Comparison of ENCODE assay signal across 33 cellular contexts in the genomic region with DNA sequence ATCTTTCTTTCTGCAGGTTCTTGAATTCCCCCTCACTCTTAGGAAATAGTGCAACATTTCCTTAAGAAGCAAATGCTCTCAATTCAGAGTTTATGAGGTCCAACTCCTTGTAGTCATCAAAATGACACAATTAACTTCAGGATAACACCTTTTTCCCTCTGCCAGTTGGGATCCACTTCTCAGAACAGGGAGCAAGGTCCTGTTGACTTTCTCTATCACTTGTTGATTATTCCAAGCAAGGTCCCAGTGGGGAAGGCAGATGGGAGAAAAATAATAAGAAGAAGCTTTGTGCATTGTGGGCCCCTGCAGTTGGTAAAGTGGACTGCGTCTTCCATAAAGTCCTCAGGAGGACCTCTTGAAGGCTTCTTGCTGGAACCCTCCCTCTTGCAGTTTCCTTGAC.
"Had no signal": no experiment of that assay in that cellular context is flagged by ENCODE, and none has a peak within 500 bp of the region (broad histone marks: within the 10 kb centered on the region; RNA-seq: fewer than 3 reads in every experiment).

No MANE protein-coding gene starts in this region.

- DNase-seq: naive thymus-derived CD8-positive, alpha-beta T cell; nephron progenitor cell; nucleus accumbens; ovary; posterior cingulate gyrus; psoas muscle; right cardiac atrium; spleen; stimulated activated CD4-positive, alpha-beta T cell treated with anti-CD3 and anti-CD28 coated beads, Interleukin-12 subunit alpha, Interleukin-12 subunit beta, amount 100 ng/mL, for 4 hours; stimulated activated CD4-positive, alpha-beta T cell treated with anti-CD3 and anti-CD28 coated beads, Interleukin-1b, Interleukin-23, amount 100 ng/mL, for 48 hours; stimulated activated CD4-positive, alpha-beta T cell treated with anti-CD3 and anti-CD28 coated beads, Interleukin-4, amount 100 ng/mL, for 1 hour; stimulated activated CD4-positive, alpha-beta T cell treated with anti-CD3 and anti-CD28 coated beads, Interleukin-4, amount 100 ng/mL, for 4 hours; stimulated activated CD8-positive, alpha-beta memory T cell treated with anti-CD3 and anti-CD28 coated beads, Interleukin-4, amount 100 ng/mL, for 48 hours; stimulated activated naive CD4-positive, alpha-beta T cell; stimulated activated naive CD8-positive, alpha-beta T cell treated with anti-CD3 and anti-CD28 coated beads, Interleukin-15, amount 100 ng/mL, for 72 hours; stimulated activated naive CD8-positive, alpha-beta T cell treated with anti-CD3 and anti-CD28 coated beads, Interleukin-15, Interleukin-2, amounts not matched to agents 100 U/mL and 50 U/mL, for 24 hours; substantia nigra; testis; tibial artery; transverse colon; upper lobe of right lung; uterus had no signal

- H3K27ac Mint-ChIP-seq: naive thymus-derived CD8-positive, alpha-beta T cell; natural killer cell treated with Interleukin-12 subunit alpha and Interleukin-12 subunit beta and Interleukin-15 and Interleukin-18, amount 100 ng/mL, for 72 hours; progenitor cell of endocrine pancreas; stimulated activated memory B cell treated with anti-CD40 and anti-IgM and Interleukin-4, amounts not matched to agents 10 μg/mL and 1 μg/mL and 100 μg/mL, for 72 hours; stimulated activated naive CD8-positive, alpha-beta T cell treated with anti-CD3 and anti-CD28 coated beads, Interleukin-15, amount 100 ng/mL, for 72 hours; type B pancreatic cell had no signal

- H3K4me1 ChIP-seq: parathyroid adenoma, psoas muscle, spleen, suprapubic skin, testis, tibial artery, transverse colon, upper lobe of right lung, uterus had no signal

- H2AFZ ChIP-seq: parathyroid adenoma had no signal

- H3K9me3 ChIP-seq: neutrophil, ovary, psoas muscle, suprapubic skin, testis, transverse colon, upper lobe of right lung, uterus had no signal

- H3K9me3 Mint-ChIP-seq: type B pancreatic cell had no signal

- H3K4me1 Mint-ChIP-seq: naive thymus-derived CD8-positive, alpha-beta T cell; neural crest cell; stimulated activated memory B cell treated with anti-CD40 and anti-IgM and Interleukin-4, amounts not matched to agents 10 μg/mL and 1 μg/mL and 100 μg/mL, for 72 hours; stimulated activated naive CD8-positive, alpha-beta T cell treated with anti-CD3 and anti-CD28 coated beads, Interleukin-15, amount 100 ng/mL, for 72 hours had no signal

- H3K27me3 Mint-ChIP-seq: naive thymus-derived CD8-positive, alpha-beta T cell; progenitor cell of endocrine pancreas; stimulated activated memory B cell treated with anti-CD40 and anti-IgM and Interleukin-4, amounts not matched to agents 10 μg/mL and 1 μg/mL and 100 μg/mL, for 72 hours; stimulated activated naive CD8-positive, alpha-beta T cell treated with anti-CD3 and anti-CD28 coated beads, Interleukin-15, amount 100 ng/mL, for 72 hours; type B pancreatic cell had no signal

- H3K4me3 Mint-ChIP-seq: naive thymus-derived CD8-positive, alpha-beta T cell; natural killer cell treated with Interleukin-12 subunit alpha and Interleukin-12 subunit beta and Interleukin-15 and Interleukin-18, amount 100 ng/mL, for 72 hours; nephron progenitor cell; neural crest cell; stimulated activated memory B cell treated with anti-CD40 and anti-IgM and Interleukin-4, amounts not matched to agents 10 μg/mL and 1 μg/mL and 100 μg/mL, for 72 hours; stimulated activated naive CD8-positive, alpha-beta T cell treated with anti-CD3 and anti-CD28 coated beads, Interleukin-15, amount 100 ng/mL, for 72 hours; type B pancreatic cell had no signal

- H3K36me3 ChIP-seq: neutrophil, ovary, spleen, suprapubic skin, tibial artery, transverse colon, upper lobe of right lung, uterus had no signal

- H3K4me2 ChIP-seq: smooth muscle cell had no signal

- H3K27ac ChIP-seq: neutrophil, ovary, parathyroid adenoma, psoas muscle, skin epidermis, spleen, suprapubic skin, testis, tibial artery, transverse colon, upper lobe of right lung, uterus had no signal

- H3K79me2 ChIP-seq: parathyroid adenoma had no signal

- H3K4me3 ChIP-seq: ovary, psoas muscle, skin epidermis, smooth muscle cell, spleen, suprapubic skin, testis, tibial artery, transverse colon, upper lobe of right lung, uterus had no signal

- H3K36me3 Mint-ChIP-seq: natural killer cell treated with Interleukin-12 subunit alpha and Interleukin-12 subunit beta and Interleukin-15 and Interleukin-18, amount 100 ng/mL, for 72 hours; stimulated activated memory B cell treated with anti-CD40 and anti-IgM and Interleukin-4, amounts not matched to agents 10 μg/mL and 1 μg/mL and 100 μg/mL, for 72 hours; type B pancreatic cell had no signal

- ATAC-seq: naive thymus-derived CD8-positive, alpha-beta T cell; natural killer cell treated with Interleukin-12 subunit alpha and Interleukin-12 subunit beta and Interleukin-15 and Interleukin-18, amount 100 ng/mL, for 72 hours; psoas muscle; right cardiac atrium; sciatic nerve; stimulated activated memory B cell treated with anti-CD40 and anti-IgM and Interleukin-4, amounts not matched to agents 10 μg/mL and 1 μg/mL and 100 μg/mL, for 72 hours; stimulated activated naive CD8-positive, alpha-beta T cell treated with anti-CD3 and anti-CD28 coated beads, Interleukin-15, amount 100 ng/mL, for 72 hours; stimulated activated naive CD8-positive, alpha-beta T cell treated with anti-CD3 and anti-CD28 coated beads, Interleukin-15, Interleukin-2, amounts not matched to agents 100 U/mL and 50 U/mL, for 24 hours; upper lobe of right lung had no signal

- H3K27me3 ChIP-seq: neutrophil, ovary, spleen, suprapubic skin, testis, tibial artery, transverse colon, upper lobe of right lung, uterus had no signal
